In genomic region chr15:84979651-84980050, GRCh38 we compare ENCODE assay signal across 8 cellular contexts. TPM values are rescaled to one million over a fixed set of nuclear protein-coding genes. Genes with fewer than 3 reads are reported as not detected.
A peak's percentile ranks its signal among the peaks of the same experiment; 100 is the strongest.
DNase-seq lines count a peak whose midpoint lies in the region; ATAC-seq, FAIRE-seq and TF ChIP-seq lines count a peak whose summit lies in the region.

No MANE protein-coding gene starts in this region.

- H3K27me3 ChIP-seq in astrocyte (ENCODE audit: insufficient read depth, low read length) (no peaks in the 10 kb centered on the region), suprapubic skin (no peaks in the 10 kb centered on the region)

- WGBS in suprapubic skin, result 53% methylated on average over 16 of the region's 16 CpGs

- H3K27ac Mint-ChIP-seq in activated CD4-positive, alpha-beta T cell treated with anti-CD3 and anti-CD28 coated beads for 36 hours, result peak overlapping the region; percentile 90
- no peak overlapping the region for H3K27ac Mint-ChIP-seq in astrocyte (ENCODE audit: unreplicated experiment)

- H3K4me3 Mint-ChIP-seq in activated CD4-positive, alpha-beta T cell treated with anti-CD3 and anti-CD28 coated beads for 36 hours, result peak overlapping the region; percentile 84
- peak overlapping the region; percentile 91 for H3K4me3 Mint-ChIP-seq in astrocyte (ENCODE audit: unreplicated experiment)

- peaks cover 11% of the 10 kb centered on the region for H3K4me1 ChIP-seq in astrocyte (ENCODE audit: insufficient read depth, low read length)
- peaks cover 34% of the 10 kb centered on the region for H3K4me1 ChIP-seq in suprapubic skin

- peaks cover 5% of the 10 kb centered on the region for H3K36me3 Mint-ChIP-seq in activated CD4-positive, alpha-beta T cell treated with anti-CD3 and anti-CD28 coated beads for 36 hours (ENCODE audit: low read depth)
- H3K36me3 Mint-ChIP-seq in astrocyte (ENCODE audit: low read depth, unreplicated experiment), result no peaks in the 10 kb centered on the region

- H3K4me2 ChIP-seq in astrocyte (ENCODE audit: low read length), result peak overlapping the region; percentile 86

- H2AFZ ChIP-seq in astrocyte (ENCODE audit: low read depth, low read length), result no peak overlapping the region

- no peaks in the 10 kb centered on the region for H3K27me3 Mint-ChIP-seq in activated CD4-positive, alpha-beta T cell treated with anti-CD3 and anti-CD28 coated beads for 36 hours
- peaks cover 24% of the 10 kb centered on the region for H3K27me3 Mint-ChIP-seq in astrocyte (ENCODE audit: low read depth, unreplicated experiment)

- no peaks in the 10 kb centered on the region for H3K36me3 ChIP-seq in astrocyte (ENCODE audit: insufficient read depth, low read length)
- H3K36me3 ChIP-seq in suprapubic skin, result no peaks in the 10 kb centered on the region

- H3K4me3 ChIP-seq in astrocyte (ENCODE audit: insufficient read depth, low read depth, low read length) (no peak overlapping the region), suprapubic skin (peak overlapping the region; percentile 96)

- H3K9me3 Mint-ChIP-seq in activated CD4-positive, alpha-beta T cell treated with anti-CD3 and anti-CD28 coated beads for 36 hours (ENCODE audit: low read depth), result no peaks in the 10 kb centered on the region
- no peaks in the 10 kb centered on the region for H3K9me3 Mint-ChIP-seq in astrocyte (ENCODE audit: unreplicated experiment)

- no peak for ATAC-seq in activated CD4-positive, alpha-beta T cell treated with anti-CD3 and anti-CD28 coated beads for 36 hours
- no peak for ATAC-seq in HG02970 (IDR thresholded peaks at IDR 0.05; ENCODE audit: low FRiP score, unreplicated experiment)

- H4K20me1 ChIP-seq in astrocyte (ENCODE audit: insufficient read depth, low read length), result peaks cover 21% of the 10 kb centered on the region

- intact Hi-C loops in activated CD4-positive, alpha-beta T cell treated with anti-CD3 and anti-CD28 coated beads for 36 hours (cut with DNase I, micrococcal nuclease), result loop anchor here (1.0 to 10.0 kb wide), 6 partner anchors 65 to 815 kb away; partner anchors contain the start of genes AKAP13 (in 1 of the 2) and KLHL25 (in 1 of the 2)

- H3K9me3 ChIP-seq in astrocyte (ENCODE audit: insufficient read depth, low read depth, low read length) (no peaks in the 10 kb centered on the region), suprapubic skin (no peaks in the 10 kb centered on the region)

- peaks cover 29% of the 10 kb centered on the region for H3K4me1 Mint-ChIP-seq in activated CD4-positive, alpha-beta T cell treated with anti-CD3 and anti-CD28 coated beads for 36 hours
- H3K4me1 Mint-ChIP-seq in astrocyte (ENCODE audit: low read depth, unreplicated experiment), result peaks cover 3% of the 10 kb centered on the region

- no peak overlapping the region for H3K9ac ChIP-seq in astrocyte (ENCODE audit: low read length)

- DNase-seq in activated CD4-positive, alpha-beta T cell treated with anti-CD3 and anti-CD28 coated beads for 36 hours, result no peak
- no peak for DNase-seq in activated CD4-positive, alpha-beta T cell treated with anti-CD3 and anti-CD28 coated beads for 48 hours
- no peak for DNase-seq in astrocyte (ENCODE audit: low read depth)
- DNase-seq in kidney tubule cell (ENCODE audit: low spot score), result peak; percentile 7
- DNase-seq in suprapubic skin (ENCODE audit: low spot score in 2 of 2), result no peak
- no peak for DNase-seq in COR-L47 (lab: John Stamatoyannopoulos, UW)
- DNase-seq in SIG-M5 (lab: John Stamatoyannopoulos, UW), result no peak

- no peak for FAIRE-seq in astrocyte (lab: Jason Lieb, UNC)

- POLR2A ChIA-PET in activated CD4-positive, alpha-beta T cell treated with anti-CD3 and anti-CD28 coated beads for 36 hours (lab: Charles Lee), result no interaction called here

- no peak overlapping the region for H3K27ac ChIP-seq in astrocyte (ENCODE audit: low read depth, low read length)
- H3K27ac ChIP-seq in suprapubic skin, result no peak overlapping the region

- CTCF ChIA-PET in activated CD4-positive, alpha-beta T cell treated with anti-CD3 and anti-CD28 coated beads for 36 hours (lab: Charles Lee), result interaction anchor here (0.7 to 1.8 kb wide), 5 partner anchors 9 to 349 kb away, joined by 3 to 4 read pairs (median 3); no protein-coding TSS in a partner anchor

- no peak for TF ChIP-seq POLR2A in suprapubic skin (IDR thresholded peaks at IDR 0.05)

- TF ChIP-seq EP300 in suprapubic skin (IDR thresholded peaks at IDR 0.05), result no peak

- H3K79me2 ChIP-seq in astrocyte (ENCODE audit: insufficient read depth, low read length), result peaks cover 27% of the 10 kb centered on the region

- no peak for TF ChIP-seq CTCF in astrocyte (IDR thresholded peaks at IDR 0.05; ENCODE audit: insufficient read depth, low read depth, low read length)
- TF ChIP-seq CTCF in suprapubic skin (IDR thresholded peaks at IDR 0.05), result no peak

RNA-seq across cellular contexts. Expression of gene PDE8A, which starts 2.0 kb away (rescaled TPM):
- total RNA-seq in activated CD4-positive, alpha-beta T cell treated with anti-CD3 and anti-CD28 coated beads for 36 hours, result 10 to 100 TPM; 21.3 to 28.7 TPM
- total RNA-seq in astrocyte (16.3 and 18.0 TPM in 2 replicates), suprapubic skin (10 to 100 TPM; 15.3 to 48.5 (median 19.0) TPM)
